Comparison of ENCODE assay signal across 8 cellular contexts in the genomic region with DNA sequence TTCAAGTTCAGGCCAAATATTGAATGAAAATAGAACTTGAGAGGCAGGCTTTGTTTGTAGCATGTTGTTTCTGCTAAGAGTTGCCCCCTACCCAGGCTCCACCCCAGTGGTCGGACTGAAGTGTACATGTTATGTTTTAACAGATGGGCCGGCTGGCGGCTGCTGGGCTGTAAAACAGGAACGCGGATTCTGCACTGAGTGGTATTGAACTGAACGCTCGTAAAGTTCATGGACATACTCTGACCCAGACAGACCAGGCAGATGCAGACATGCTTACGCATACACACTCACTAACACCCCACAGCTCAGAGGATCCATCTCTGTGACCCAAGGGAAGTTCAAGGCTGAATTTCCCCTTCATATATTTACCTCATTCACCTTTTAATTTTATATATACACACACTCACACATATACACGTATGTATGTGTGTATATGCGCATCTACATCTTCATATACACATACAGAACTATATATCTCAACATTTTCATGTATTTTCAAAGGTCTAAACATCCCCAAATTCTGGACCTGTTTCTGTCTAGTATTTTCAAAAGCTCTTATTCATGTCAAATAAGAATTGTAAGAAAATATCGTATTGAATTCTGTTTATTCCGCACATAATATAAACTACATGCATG. TPM values are rescaled to one million over a fixed set of nuclear protein-coding genes. Genes with fewer than 3 reads are reported as not detected.
DNase-seq lines count a peak whose midpoint lies in the region; ATAC-seq and TF ChIP-seq lines count a peak whose summit lies in the region.

No MANE protein-coding gene starts in this region.

- peak in 1 of 2 donors; percentile 21 for TF ChIP-seq POLR2A in adrenal gland (IDR thresholded peaks at IDR 0.05)

- intact Hi-C loops in adrenal gland (cut with DNase I) = no loop called here

- no peaks in the 10 kb centered on the region for H3K9me3 ChIP-seq in adrenal gland (replicated peaks in 1 of 3)

- WGBS in adrenal gland, 4 donors = 24 to 46% (median 37%) methylated on average over 12 of the region's 12 CpGs

- DNase-seq in GF-D8 (lab: John Stamatoyannopoulos, UW) = peak; percentile 22
- peak; percentile 87 for DNase-seq in NAMALWA (ENCODE audit: low spot score)
- DNase-seq in adrenal gland = peak; percentile 38 to 74 (median 43)
- DNase-seq in lung microvascular endothelial cell (ENCODE audit: low read depth in 2 of 2) = peak; percentile 55 to 74
- no peak for DNase-seq in NCI-H187 treated with DMSO at 0.1 percent for 48 hours (lab: John Stamatoyannopoulos, UW)
- no peak for DNase-seq in RPMI8226
- no peak for DNase-seq in ureter (ENCODE audit: low spot score)

- TF ChIP-seq CTCF in adrenal gland (IDR thresholded peaks at IDR 0.05) = peak in 1 of 6 experiments; percentile 5

- H3K27ac ChIP-seq in adrenal gland = peak overlapping the region in 3 of 5 donors; percentile 24 to 92 (median 92)

- no peaks in the 10 kb centered on the region for H3K36me3 ChIP-seq in adrenal gland (replicated peaks in 1 of 2)

- H3K4me1 ChIP-seq in adrenal gland (replicated peaks in 1 of 2) = peaks cover 10 to 33% of the 10 kb centered on the region in 2 donors

- H3K4me3 ChIP-seq in adrenal gland = peak overlapping the region in 2 of 4 donors; percentile 71 to 80

- ATAC-seq in GM21529 (IDR thresholded peaks at IDR 0.05; ENCODE audit: unreplicated experiment) = no peak

- no peaks in the 10 kb centered on the region for H3K27me3 ChIP-seq in adrenal gland

RNA-seq across cellular contexts. Expression of gene MARCHF3, which starts 1.4 kb away (rescaled TPM):
- total RNA-seq in adrenal gland = 10 to 100 TPM in 6 of 8 donors, 1 to 10 TPM in 2; 8.0 to 48.9 (median 12.2) TPM
- polyA plus RNA-seq in adrenal gland = 10 to 100 TPM in 1 of 3 donors, 1 to 10 TPM in 2; 3.9 to 25.8 (median 5.2) TPM
- 107 and 112 TPM in 2 replicates for total RNA-seq in lung microvascular endothelial cell
- total RNA-seq in ureter = 7.0 TPM

RNA-seq across cellular contexts. Expression of gene C5orf63, which starts 44.4 kb away (rescaled TPM):
- total RNA-seq in adrenal gland (1 to 10 TPM in 7 of 8 donors, not detected in 1; 1.6 to 6.8 (median 4.6) TPM), lung microvascular endothelial cell (0.87 and 2.4 TPM in 2 replicates), ureter (15.5 TPM)
- polyA plus RNA-seq in adrenal gland = 1 to 10 TPM; 3.1 to 4.3 (median 3.4) TPM

Comparison
In these comparisons a context has a peak if more than half of its experiments do, and no peak if none do; other contexts are left out.
1. DNase-seq: peak in GF-D8 (single experiment), NAMALWA (single experiment), adrenal gland (7 of 7) and lung microvascular endothelial cell (2 of 2); none in NCI-H187 treated with DMSO at 0.1 percent for 48 hours (single experiment), RPMI8226 (single experiment) and ureter (single experiment).